Comparison of ENCODE assay signal across 17 cellular contexts in the genomic region with DNA sequence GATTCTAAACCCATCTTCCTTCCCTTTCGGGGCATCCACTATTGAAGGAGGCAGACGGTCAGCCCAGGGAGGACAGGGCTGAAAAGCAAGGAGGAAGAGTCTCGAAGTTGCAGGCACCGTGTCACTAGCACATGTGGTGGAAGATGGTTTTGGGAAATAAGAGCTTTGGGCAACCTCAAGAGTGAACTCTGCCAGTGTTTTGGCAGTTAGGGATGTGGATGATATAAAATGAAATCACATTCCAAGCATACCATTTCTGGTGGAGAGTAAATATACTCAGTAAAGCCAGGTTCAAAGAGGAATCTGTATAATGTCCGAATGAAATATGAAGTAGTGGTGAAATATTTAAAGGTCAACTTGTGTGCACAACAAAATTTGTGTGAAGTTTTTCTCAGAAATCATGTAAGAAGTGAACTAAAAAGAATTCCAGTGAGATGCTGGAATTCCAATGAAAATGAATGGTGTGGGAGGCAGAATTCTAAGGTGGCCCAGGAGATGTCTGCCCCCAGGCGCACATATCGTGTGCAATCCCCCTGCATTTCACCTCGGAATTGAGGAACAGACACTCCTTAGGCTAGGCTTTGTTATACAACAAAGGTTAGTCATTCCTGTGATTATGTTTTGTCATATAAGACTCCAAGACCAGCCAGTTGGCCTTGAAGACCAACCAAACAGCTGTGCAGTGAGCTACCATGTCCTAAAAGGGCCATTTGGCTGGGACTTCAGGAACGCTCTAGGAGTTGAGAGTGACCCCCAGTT.
DNase-seq lines count a peak whose midpoint lies in the region; ATAC-seq, FAIRE-seq and TF ChIP-seq lines count a peak whose summit lies in the region.
"Had no signal": no experiment of that assay in that cellular context is flagged by ENCODE, and none has a peak within 500 bp of the region (broad histone marks: within the 10 kb centered on the region; RNA-seq: fewer than 3 reads in every experiment).

No MANE protein-coding gene starts in this region.

- H3K27ac ChIP-seq in osteoblast (ENCODE audit: low read depth, low read length), result no peak overlapping the region

- ATAC-seq in HG02970 (IDR thresholded peaks at IDR 0.05; ENCODE audit: low FRiP score, unreplicated experiment), result no peak
- ATAC-seq: activated CD4-positive, CD25-positive, alpha-beta regulatory T cell treated with anti-CD3 and anti-CD28 coated beads, Interleukin-2, amount 50 U/mL, for 24 hours had no signal

- H2AFZ ChIP-seq in osteoblast (ENCODE audit: low read length), result no peak overlapping the region

- H3K4me3 ChIP-seq in MG63 (no peak overlapping the region), osteoblast (ENCODE audit: insufficient read depth, low read length) (no peak overlapping the region)

- H3K9me3 ChIP-seq in MG63 (no peaks in the 10 kb centered on the region; the same call in 1 of the 2 replicates), osteoblast (ENCODE audit: low read depth, low read length) (no peaks in the 10 kb centered on the region)

- peak; percentile 54 for FAIRE-seq in endometrium (lab: Jason Lieb, UNC)

- peaks cover 14% of the 10 kb centered on the region for H3K4me1 ChIP-seq in osteoblast (ENCODE audit: insufficient read depth, low read length)

- H4K20me1 ChIP-seq in osteoblast (ENCODE audit: insufficient read depth, low read length), result no peaks in the 10 kb centered on the region

- no peak for TF ChIP-seq CTCF in osteoblast (IDR thresholded peaks at IDR 0.05; ENCODE audit: extremely low read depth, low read depth, low read length)

- DNase-seq in Daoy (ENCODE audit: low read depth), result peak; percentile 27
- peak; percentile 23 for DNase-seq in MG63
- peak; percentile 73 for DNase-seq in osteoblast (ENCODE audit: insufficient read length, low spot score, missing footprints)
- DNase-seq in pons (ENCODE audit: low spot score), result no peak
- no peak for DNase-seq in NCI-H2107 (lab: John Stamatoyannopoulos, UW)
- DNase-seq: activated CD8-positive, alpha-beta memory T cell treated with anti-CD3 and anti-CD28 coated beads, Interleukin-2, amount 50 U/mL, for 48 hours; activated naive CD4-positive, alpha-beta T cell treated with anti-CD3 and anti-CD28 coated beads, Interleukin-2, amount 10 ng/mL, durations not matched to agents 7 days and 5 days; caudate nucleus; CD4-positive, CD25-positive, alpha-beta regulatory T cell; endodermal cell; GF-D8; NCI-H446; substantia nigra; T-helper 1 cell had no signal

- no peaks in the 10 kb centered on the region for H3K79me2 ChIP-seq in osteoblast (ENCODE audit: insufficient read depth, low read length)

- H3K36me3 ChIP-seq in MG63 (no peaks in the 10 kb centered on the region), osteoblast (ENCODE audit: insufficient read depth, low read length) (no peaks in the 10 kb centered on the region)

- no peaks in the 10 kb centered on the region for H3K27me3 ChIP-seq in MG63
- H3K27me3 ChIP-seq in osteoblast (ENCODE audit: insufficient read depth, low read length), result no peaks in the 10 kb centered on the region

- peak overlapping the region; percentile 16 for H3K4me2 ChIP-seq in osteoblast (ENCODE audit: insufficient read depth, low read length)

Comparison
In these comparisons a context has a peak if more than half of its experiments do, and no peak if none do; other contexts are left out.
1. DNase-seq: peak in Daoy (single experiment), MG63 (single experiment) and osteoblast (single experiment); none in pons (single experiment) and NCI-H2107 (single experiment).